ENCODE assay signal across 31 cellular contexts in the genomic region with DNA sequence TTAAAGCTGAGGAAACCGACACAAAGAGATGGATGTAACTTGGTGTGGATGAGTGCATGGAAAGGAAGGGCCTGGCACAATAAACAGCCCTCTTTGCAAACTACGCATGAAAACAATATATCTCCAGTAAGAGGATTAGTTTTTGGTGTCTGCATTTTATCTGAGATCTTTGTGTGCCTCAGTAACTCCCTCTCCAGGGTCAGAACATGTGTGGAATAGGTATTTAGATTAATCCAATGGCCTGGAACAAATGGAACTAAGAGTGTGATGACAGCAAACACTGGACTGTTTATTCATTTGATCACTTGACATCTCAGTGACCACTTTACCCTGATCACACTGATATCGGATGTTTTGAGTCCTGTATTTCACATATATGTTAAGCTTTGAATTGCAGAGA. TPM values are rescaled to one million over a fixed set of nuclear protein-coding genes. Genes with fewer than 3 reads are reported as not detected.
"Had no signal": no experiment of that assay in that cellular context is flagged by ENCODE, and none has a peak within 500 bp of the region (broad histone marks: within the 10 kb centered on the region; RNA-seq: fewer than 3 reads in every experiment).

No MANE protein-coding gene starts in this region.

- DNase-seq: colonic mucosa; effector CD8-positive, alpha-beta T cell; foreskin keratinocyte; heart right ventricle; hippocampal formation; islet precursor cell; kidney glomerular epithelial cell; left colon; left ventricle myocardium superior; lower lobe of right lung; mucosa of descending colon; naive B cell; pancreas; retina; stimulated activated CD4-positive, alpha-beta T cell treated with anti-CD3 and anti-CD28 coated beads, Interleukin-12 subunit alpha, Interleukin-12 subunit beta, amount 100 ng/mL, for 4 hours; stimulated activated CD4-positive, alpha-beta T cell treated with anti-CD3 and anti-CD28 coated beads, Interleukin-1b, Interleukin-23, amount 100 ng/mL, for 48 hours; stimulated activated CD4-positive, alpha-beta T cell treated with anti-CD3 and anti-CD28 coated beads, Interleukin-4, amount 100 ng/mL, for 1 hour; stimulated activated CD8-positive, alpha-beta memory T cell treated with anti-CD3 and anti-CD28 coated beads, Interleukin-4, amount 100 ng/mL, for 48 hours; stimulated activated naive CD4-positive, alpha-beta T cell; stimulated activated naive CD8-positive, alpha-beta T cell treated with anti-CD3 and anti-CD28 coated beads, Interleukin-15, amount 100 ng/mL, for 72 hours; trophoblast cell had no signal

- H3K4me3 Mint-ChIP-seq: dendritic cell treated with granulocyte-macrophage colony-stimulating factor and Interleukin-4, amounts not matched to agents 40 ng/mL and 50 ng/mL, for 4 days; naive B cell; natural killer cell treated with Interleukin-12 subunit alpha and Interleukin-12 subunit beta and Interleukin-15 and Interleukin-18, amount 100 ng/mL, for 72 hours; neural crest cell; stimulated activated naive CD8-positive, alpha-beta T cell treated with anti-CD3 and anti-CD28 coated beads, Interleukin-15, amount 100 ng/mL, for 72 hours had no signal

- H3K4me1 Mint-ChIP-seq: naive B cell; stimulated activated naive CD8-positive, alpha-beta T cell treated with anti-CD3 and anti-CD28 coated beads, Interleukin-15, amount 100 ng/mL, for 72 hours had no signal

- H3K9me3 Mint-ChIP-seq: dendritic cell treated with granulocyte-macrophage colony-stimulating factor and Interleukin-4, amounts not matched to agents 40 ng/mL and 50 ng/mL, for 4 days; naive B cell; natural killer cell treated with Interleukin-12 subunit alpha and Interleukin-12 subunit beta and Interleukin-15 and Interleukin-18, amount 100 ng/mL, for 72 hours; neural crest cell; stimulated activated naive CD8-positive, alpha-beta T cell treated with anti-CD3 and anti-CD28 coated beads, Interleukin-15, amount 100 ng/mL, for 72 hours had no signal

- ATAC-seq: foreskin keratinocyte; gastroesophageal sphincter; heart right ventricle; left colon; left ventricle myocardium superior; lower lobe of right lung; mucosa of descending colon; natural killer cell treated with Interleukin-12 subunit alpha and Interleukin-12 subunit beta and Interleukin-15 and Interleukin-18, amount 100 ng/mL, for 72 hours; pancreas; sciatic nerve; stimulated activated naive CD8-positive, alpha-beta T cell treated with anti-CD3 and anti-CD28 coated beads, Interleukin-15, amount 100 ng/mL, for 72 hours had no signal

- H3K36me3 Mint-ChIP-seq: natural killer cell treated with Interleukin-12 subunit alpha and Interleukin-12 subunit beta and Interleukin-15 and Interleukin-18, amount 100 ng/mL, for 72 hours had no signal

- H3K27ac Mint-ChIP-seq: dendritic cell treated with granulocyte-macrophage colony-stimulating factor and Interleukin-4, amounts not matched to agents 40 ng/mL and 50 ng/mL, for 4 days; naive B cell; natural killer cell treated with Interleukin-12 subunit alpha and Interleukin-12 subunit beta and Interleukin-15 and Interleukin-18, amount 100 ng/mL, for 72 hours had no signal

- H3K27me3 Mint-ChIP-seq: dendritic cell treated with granulocyte-macrophage colony-stimulating factor and Interleukin-4, amounts not matched to agents 40 ng/mL and 50 ng/mL, for 4 days; naive B cell; natural killer cell treated with Interleukin-12 subunit alpha and Interleukin-12 subunit beta and Interleukin-15 and Interleukin-18, amount 100 ng/mL, for 72 hours; stimulated activated naive CD8-positive, alpha-beta T cell treated with anti-CD3 and anti-CD28 coated beads, Interleukin-15, amount 100 ng/mL, for 72 hours had no signal

RNA-seq across cellular contexts. Expression of a gene that starts 45.3 kb away (rescaled TPM):
- total RNA-seq: colonic mucosa; endothelial cell of umbilical vein; epithelial cell of proximal tubule; heart right ventricle; left colon; left ventricle myocardium superior; natural killer cell treated with Interleukin-12 subunit alpha and Interleukin-12 subunit beta and Interleukin-15 and Interleukin-18, amount 100 ng/mL, for 72 hours; pancreas; pulmonary artery endothelial cell; smooth muscle cell; ureter had no signal
